1 cellular context compared by ENCODE assay signal in the genomic region with DNA sequence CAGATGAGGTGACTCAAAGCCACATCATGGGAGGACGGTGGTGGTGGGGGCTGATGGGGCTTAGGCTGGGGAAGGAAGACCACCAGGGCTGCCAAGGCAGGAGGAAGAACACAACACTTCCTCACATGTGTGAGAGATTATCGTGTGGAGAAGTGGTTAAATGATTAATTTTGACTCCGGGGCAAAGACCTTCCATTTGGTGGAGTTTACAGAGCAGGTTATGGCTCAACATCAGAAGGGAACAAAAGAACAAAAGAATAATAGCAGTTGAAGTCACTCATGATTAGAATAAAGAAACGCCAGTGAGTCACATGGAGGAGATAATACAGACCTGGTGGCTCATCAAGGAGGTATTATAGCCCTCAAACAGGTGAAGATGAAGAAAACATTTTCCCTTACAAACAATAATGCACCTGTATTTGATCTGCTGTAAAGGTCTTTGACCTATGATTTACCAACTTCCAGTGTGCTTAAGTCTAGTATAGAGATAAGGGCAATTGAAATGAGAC.
TF ChIP-seq lines count a peak whose summit lies in the region.

No MANE protein-coding gene starts in this region.

TF ChIP-seq in HepG2, 621 proteins besides CTCF, POLR2A, EP300 and RAD21 (continued from another document and continues in another):
- TF ChIP-seq, protein P1, sequence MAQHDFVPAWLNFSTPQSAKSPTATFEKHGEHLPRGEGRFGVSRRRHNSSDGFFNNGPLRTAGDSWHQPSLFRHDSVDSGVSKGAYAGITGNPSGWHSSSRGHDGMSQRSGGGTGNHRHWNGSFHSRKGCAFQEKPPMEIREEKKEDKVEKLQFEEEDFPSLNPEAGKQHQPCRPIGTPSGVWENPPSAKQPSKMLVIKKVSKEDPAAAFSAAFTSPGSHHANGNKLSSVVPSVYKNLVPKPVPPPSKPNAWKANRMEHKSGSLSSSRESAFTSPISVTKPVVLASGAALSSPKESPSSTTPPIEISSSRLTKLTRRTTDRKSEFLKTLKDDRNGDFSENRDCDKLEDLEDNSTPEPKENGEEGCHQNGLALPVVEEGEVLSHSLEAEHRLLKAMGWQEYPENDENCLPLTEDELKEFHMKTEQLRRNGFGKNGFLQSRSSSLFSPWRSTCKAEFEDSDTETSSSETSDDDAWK (CRISPR knock-in tag; IDR thresholded peaks at IDR 0.05) = no peak
- TF ChIP-seq SIX4 (CRISPR knock-in tag; IDR thresholded peaks at IDR 0.05) (no peak), CEBPB (IDR thresholded peaks at IDR 0.05; ENCODE audit: borderline replicate concordance, low read depth, low read length) (peak; percentile 25; the same call in 1 of the 2 replicates), ZNF619 (CRISPR knock-in tag; IDR thresholded peaks at IDR 0.05) (no peak), PPARG (CRISPR knock-in tag; conservative IDR thresholded peaks at IDR 0.05) (peak; percentile 44; the same call in 1 of the 2 replicates), IRX3 (CRISPR knock-in tag; IDR thresholded peaks at IDR 0.05; ENCODE audit: borderline replicate concordance, low read depth) (no peak), HDAC2 (CRISPR knock-in tag; IDR thresholded peaks at IDR 0.05) (0 out of 2 replicates have a peak, but pooled peaks have one; percentile 10), ZNF644 (CRISPR knock-in tag; IDR thresholded peaks at IDR 0.05; ENCODE audit: low read depth) (0 out of 2 replicates have a peak, but pooled peaks have one; percentile 41), ZNF350 (CRISPR knock-in tag; IDR thresholded peaks at IDR 0.05; ENCODE audit: borderline replicate concordance, low read depth) (no peak), LCORL (IDR thresholded peaks at IDR 0.05) (no peak), LCORL (CRISPR knock-in tag; IDR thresholded peaks at IDR 0.05) (no peak), NR2F6 (IDR thresholded peaks at IDR 0.05) (peak; percentile 60), NR2F6 (CRISPR knock-in tag; IDR thresholded peaks at IDR 0.05) (peak; percentile 19; the same call in 1 of the 2 replicates), BRD4 (CRISPR knock-in tag; IDR thresholded peaks at IDR 0.05) (no peak), ZNF83 (CRISPR knock-in tag; IDR thresholded peaks at IDR 0.05; ENCODE audit: borderline replicate concordance) (no peak), MED8 (CRISPR knock-in tag; IDR thresholded peaks at IDR 0.05; ENCODE audit: insufficient replicate concordance) (peak; percentile 51), GABPB1 (CRISPR knock-in tag; IDR thresholded peaks at IDR 0.05) (no peak), NR3C1 (CRISPR knock-in tag; IDR thresholded peaks at IDR 0.05) (no peak), ZNF564 (CRISPR knock-in tag; IDR thresholded peaks at IDR 0.05) (no peak), ZNF792 (CRISPR knock-in tag; IDR thresholded peaks at IDR 0.05) (no peak), REPIN1 (CRISPR knock-in tag; IDR thresholded peaks at IDR 0.05; ENCODE audit: borderline replicate concordance, low read depth) (0 out of 2 replicates have a peak, but pooled peaks have one; percentile 23), ZNF17 (CRISPR knock-in tag; IDR thresholded peaks at IDR 0.05) (no peak), CREM (IDR thresholded peaks at IDR 0.05) (peak; percentile 52; the same call in 1 of the 2 replicates), CREM (CRISPR knock-in tag; IDR thresholded peaks at IDR 0.05) (no peak), KDM1A (CRISPR knock-in tag; IDR thresholded peaks at IDR 0.05) (no peak), RARA (CRISPR knock-in tag; IDR thresholded peaks at IDR 0.05) (peak; percentile 44; the same call in 1 of the 2 replicates), STAT5B (CRISPR knock-in tag; IDR thresholded peaks at IDR 0.05) (no peak), RFXANK (CRISPR knock-in tag; IDR thresholded peaks at IDR 0.05) (no peak), ZFP36L1 (CRISPR knock-in tag; IDR thresholded peaks at IDR 0.05) (no peak), TBX2 (CRISPR knock-in tag; IDR thresholded peaks at IDR 0.05; ENCODE audit: borderline replicate concordance) (peak; percentile 69), ELF3 (CRISPR knock-in tag; IDR thresholded peaks at IDR 0.05) (peak; percentile 39; the same call in 1 of the 2 replicates), ZNF501 (CRISPR knock-in tag; IDR thresholded peaks at IDR 0.05) (no peak)
- TF ChIP-seq, protein P2, sequence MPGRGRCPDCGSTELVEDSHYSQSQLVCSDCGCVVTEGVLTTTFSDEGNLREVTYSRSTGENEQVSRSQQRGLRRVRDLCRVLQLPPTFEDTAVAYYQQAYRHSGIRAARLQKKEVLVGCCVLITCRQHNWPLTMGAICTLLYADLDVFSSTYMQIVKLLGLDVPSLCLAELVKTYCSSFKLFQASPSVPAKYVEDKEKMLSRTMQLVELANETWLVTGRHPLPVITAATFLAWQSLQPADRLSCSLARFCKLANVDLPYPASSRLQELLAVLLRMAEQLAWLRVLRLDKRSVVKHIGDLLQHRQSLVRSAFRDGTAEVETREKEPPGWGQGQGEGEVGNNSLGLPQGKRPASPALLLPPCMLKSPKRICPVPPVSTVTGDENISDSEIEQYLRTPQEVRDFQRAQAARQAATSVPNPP (CRISPR knock-in tag; IDR thresholded peaks at IDR 0.05) = no peak
- TF ChIP-seq, protein P3, sequence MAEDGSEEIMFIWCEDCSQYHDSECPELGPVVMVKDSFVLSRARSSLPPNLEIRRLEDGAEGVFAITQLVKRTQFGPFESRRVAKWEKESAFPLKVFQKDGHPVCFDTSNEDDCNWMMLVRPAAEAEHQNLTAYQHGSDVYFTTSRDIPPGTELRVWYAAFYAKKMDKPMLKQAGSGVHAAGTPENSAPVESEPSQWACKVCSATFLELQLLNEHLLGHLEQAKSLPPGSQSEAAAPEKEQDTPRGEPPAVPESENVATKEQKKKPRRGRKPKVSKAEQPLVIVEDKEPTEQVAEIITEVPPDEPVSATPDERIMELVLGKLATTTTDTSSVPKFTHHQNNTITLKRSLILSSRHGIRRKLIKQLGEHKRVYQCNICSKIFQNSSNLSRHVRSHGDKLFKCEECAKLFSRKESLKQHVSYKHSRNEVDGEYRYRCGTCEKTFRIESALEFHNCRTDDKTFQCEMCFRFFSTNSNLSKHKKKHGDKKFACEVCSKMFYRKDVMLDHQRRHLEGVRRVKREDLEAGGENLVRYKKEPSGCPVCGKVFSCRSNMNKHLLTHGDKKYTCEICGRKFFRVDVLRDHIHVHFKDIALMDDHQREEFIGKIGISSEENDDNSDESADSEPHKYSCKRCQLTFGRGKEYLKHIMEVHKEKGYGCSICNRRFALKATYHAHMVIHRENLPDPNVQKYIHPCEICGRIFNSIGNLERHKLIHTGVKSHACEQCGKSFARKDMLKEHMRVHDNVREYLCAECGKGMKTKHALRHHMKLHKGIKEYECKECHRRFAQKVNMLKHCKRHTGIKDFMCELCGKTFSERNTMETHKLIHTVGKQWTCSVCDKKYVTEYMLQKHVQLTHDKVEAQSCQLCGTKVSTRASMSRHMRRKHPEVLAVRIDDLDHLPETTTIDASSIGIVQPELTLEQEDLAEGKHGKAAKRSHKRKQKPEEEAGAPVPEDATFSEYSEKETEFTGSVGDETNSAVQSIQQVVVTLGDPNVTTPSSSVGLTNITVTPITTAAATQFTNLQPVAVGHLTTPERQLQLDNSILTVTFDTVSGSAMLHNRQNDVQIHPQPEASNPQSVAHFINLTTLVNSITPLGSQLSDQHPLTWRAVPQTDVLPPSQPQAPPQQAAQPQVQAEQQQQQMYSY (CRISPR knock-in tag; IDR thresholded peaks at IDR 0.05) = no peak
- TF ChIP-seq, protein P4, sequence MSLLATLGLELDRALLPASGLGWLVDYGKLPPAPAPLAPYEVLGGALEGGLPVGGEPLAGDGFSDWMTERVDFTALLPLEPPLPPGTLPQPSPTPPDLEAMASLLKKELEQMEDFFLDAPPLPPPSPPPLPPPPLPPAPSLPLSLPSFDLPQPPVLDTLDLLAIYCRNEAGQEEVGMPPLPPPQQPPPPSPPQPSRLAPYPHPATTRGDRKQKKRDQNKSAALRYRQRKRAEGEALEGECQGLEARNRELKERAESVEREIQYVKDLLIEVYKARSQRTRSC (CRISPR knock-in tag; IDR thresholded peaks at IDR 0.05; ENCODE audit: low read depth) = no peak
- TF ChIP-seq, protein P5, sequence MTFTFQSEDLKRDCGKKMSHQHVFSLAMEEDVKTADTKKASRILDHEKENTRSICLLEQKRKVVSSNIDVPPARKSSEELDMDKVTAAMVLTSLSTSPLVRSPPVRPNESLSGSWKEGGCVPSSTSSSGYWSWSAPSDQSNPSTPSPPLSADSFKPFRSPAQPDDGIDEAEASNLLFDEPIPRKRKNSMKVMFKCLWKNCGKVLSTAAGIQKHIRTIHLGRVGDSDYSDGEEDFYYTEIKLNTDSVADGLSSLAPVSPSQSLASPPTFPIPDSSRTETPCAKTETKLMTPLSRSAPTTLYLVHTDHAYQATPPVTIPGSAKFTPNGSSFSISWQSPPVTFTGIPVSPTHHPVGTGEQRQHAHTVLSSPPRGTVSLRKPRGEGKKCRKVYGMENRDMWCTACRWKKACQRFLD (CRISPR knock-in tag; IDR thresholded peaks at IDR 0.05; ENCODE audit: borderline replicate concordance) = no peak
- TF ChIP-seq, protein P6, sequence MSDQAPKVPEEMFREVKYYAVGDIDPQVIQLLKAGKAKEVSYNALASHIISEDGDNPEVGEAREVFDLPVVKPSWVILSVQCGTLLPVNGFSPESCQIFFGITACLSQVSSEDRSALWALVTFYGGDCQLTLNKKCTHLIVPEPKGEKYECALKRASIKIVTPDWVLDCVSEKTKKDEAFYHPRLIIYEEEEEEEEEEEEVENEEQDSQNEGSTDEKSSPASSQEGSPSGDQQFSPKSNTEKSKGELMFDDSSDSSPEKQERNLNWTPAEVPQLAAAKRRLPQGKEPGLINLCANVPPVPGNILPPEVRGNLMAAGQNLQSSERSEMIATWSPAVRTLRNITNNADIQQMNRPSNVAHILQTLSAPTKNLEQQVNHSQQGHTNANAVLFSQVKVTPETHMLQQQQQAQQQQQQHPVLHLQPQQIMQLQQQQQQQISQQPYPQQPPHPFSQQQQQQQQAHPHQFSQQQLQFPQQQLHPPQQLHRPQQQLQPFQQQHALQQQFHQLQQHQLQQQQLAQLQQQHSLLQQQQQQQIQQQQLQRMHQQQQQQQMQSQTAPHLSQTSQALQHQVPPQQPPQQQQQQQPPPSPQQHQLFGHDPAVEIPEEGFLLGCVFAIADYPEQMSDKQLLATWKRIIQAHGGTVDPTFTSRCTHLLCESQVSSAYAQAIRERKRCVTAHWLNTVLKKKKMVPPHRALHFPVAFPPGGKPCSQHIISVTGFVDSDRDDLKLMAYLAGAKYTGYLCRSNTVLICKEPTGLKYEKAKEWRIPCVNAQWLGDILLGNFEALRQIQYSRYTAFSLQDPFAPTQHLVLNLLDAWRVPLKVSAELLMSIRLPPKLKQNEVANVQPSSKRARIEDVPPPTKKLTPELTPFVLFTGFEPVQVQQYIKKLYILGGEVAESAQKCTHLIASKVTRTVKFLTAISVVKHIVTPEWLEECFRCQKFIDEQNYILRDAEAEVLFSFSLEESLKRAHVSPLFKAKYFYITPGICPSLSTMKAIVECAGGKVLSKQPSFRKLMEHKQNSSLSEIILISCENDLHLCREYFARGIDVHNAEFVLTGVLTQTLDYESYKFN (CRISPR knock-in tag; conservative IDR thresholded peaks at IDR 0.05) = peak; percentile 65
- TF ChIP-seq, protein P7, sequence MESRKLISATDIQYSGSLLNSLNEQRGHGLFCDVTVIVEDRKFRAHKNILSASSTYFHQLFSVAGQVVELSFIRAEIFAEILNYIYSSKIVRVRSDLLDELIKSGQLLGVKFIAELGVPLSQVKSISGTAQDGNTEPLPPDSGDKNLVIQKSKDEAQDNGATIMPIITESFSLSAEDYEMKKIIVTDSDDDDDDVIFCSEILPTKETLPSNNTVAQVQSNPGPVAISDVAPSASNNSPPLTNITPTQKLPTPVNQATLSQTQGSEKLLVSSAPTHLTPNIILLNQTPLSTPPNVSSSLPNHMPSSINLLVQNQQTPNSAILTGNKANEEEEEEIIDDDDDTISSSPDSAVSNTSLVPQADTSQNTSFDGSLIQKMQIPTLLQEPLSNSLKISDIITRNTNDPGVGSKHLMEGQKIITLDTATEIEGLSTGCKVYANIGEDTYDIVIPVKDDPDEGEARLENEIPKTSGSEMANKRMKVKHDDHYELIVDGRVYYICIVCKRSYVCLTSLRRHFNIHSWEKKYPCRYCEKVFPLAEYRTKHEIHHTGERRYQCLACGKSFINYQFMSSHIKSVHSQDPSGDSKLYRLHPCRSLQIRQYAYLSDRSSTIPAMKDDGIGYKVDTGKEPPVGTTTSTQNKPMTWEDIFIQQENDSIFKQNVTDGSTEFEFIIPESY (CRISPR knock-in tag; IDR thresholded peaks at IDR 0.05) = no peak
